In genomic region chr2:17579605-17580318, GRCh38 we compare ENCODE assay signal across 2 cellular contexts.
TF ChIP-seq lines count a peak whose summit lies in the region.

No MANE protein-coding gene starts in this region.

TF ChIP-seq in GM23338, 12 proteins besides CTCF, POLR2A, EP300 and RAD21 (continued from another document):
- TF ChIP-seq, protein P1, sequence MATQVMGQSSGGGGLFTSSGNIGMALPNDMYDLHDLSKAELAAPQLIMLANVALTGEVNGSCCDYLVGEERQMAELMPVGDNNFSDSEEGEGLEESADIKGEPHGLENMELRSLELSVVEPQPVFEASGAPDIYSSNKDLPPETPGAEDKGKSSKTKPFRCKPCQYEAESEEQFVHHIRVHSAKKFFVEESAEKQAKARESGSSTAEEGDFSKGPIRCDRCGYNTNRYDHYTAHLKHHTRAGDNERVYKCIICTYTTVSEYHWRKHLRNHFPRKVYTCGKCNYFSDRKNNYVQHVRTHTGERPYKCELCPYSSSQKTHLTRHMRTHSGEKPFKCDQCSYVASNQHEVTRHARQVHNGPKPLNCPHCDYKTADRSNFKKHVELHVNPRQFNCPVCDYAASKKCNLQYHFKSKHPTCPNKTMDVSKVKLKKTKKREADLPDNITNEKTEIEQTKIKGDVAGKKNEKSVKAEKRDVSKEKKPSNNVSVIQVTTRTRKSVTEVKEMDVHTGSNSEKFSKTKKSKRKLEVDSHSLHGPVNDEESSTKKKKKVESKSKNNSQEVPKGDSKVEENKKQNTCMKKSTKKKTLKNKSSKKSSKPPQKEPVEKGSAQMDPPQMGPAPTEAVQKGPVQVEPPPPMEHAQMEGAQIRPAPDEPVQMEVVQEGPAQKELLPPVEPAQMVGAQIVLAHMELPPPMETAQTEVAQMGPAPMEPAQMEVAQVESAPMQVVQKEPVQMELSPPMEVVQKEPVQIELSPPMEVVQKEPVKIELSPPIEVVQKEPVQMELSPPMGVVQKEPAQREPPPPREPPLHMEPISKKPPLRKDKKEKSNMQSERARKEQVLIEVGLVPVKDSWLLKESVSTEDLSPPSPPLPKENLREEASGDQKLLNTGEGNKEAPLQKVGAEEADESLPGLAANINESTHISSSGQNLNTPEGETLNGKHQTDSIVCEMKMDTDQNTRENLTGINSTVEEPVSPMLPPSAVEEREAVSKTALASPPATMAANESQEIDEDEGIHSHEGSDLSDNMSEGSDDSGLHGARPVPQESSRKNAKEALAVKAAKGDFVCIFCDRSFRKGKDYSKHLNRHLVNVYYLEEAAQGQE (IDR thresholded peaks at IDR 0.05; ENCODE audit: unreplicated experiment) = no peak
- TF ChIP-seq, protein P2, sequence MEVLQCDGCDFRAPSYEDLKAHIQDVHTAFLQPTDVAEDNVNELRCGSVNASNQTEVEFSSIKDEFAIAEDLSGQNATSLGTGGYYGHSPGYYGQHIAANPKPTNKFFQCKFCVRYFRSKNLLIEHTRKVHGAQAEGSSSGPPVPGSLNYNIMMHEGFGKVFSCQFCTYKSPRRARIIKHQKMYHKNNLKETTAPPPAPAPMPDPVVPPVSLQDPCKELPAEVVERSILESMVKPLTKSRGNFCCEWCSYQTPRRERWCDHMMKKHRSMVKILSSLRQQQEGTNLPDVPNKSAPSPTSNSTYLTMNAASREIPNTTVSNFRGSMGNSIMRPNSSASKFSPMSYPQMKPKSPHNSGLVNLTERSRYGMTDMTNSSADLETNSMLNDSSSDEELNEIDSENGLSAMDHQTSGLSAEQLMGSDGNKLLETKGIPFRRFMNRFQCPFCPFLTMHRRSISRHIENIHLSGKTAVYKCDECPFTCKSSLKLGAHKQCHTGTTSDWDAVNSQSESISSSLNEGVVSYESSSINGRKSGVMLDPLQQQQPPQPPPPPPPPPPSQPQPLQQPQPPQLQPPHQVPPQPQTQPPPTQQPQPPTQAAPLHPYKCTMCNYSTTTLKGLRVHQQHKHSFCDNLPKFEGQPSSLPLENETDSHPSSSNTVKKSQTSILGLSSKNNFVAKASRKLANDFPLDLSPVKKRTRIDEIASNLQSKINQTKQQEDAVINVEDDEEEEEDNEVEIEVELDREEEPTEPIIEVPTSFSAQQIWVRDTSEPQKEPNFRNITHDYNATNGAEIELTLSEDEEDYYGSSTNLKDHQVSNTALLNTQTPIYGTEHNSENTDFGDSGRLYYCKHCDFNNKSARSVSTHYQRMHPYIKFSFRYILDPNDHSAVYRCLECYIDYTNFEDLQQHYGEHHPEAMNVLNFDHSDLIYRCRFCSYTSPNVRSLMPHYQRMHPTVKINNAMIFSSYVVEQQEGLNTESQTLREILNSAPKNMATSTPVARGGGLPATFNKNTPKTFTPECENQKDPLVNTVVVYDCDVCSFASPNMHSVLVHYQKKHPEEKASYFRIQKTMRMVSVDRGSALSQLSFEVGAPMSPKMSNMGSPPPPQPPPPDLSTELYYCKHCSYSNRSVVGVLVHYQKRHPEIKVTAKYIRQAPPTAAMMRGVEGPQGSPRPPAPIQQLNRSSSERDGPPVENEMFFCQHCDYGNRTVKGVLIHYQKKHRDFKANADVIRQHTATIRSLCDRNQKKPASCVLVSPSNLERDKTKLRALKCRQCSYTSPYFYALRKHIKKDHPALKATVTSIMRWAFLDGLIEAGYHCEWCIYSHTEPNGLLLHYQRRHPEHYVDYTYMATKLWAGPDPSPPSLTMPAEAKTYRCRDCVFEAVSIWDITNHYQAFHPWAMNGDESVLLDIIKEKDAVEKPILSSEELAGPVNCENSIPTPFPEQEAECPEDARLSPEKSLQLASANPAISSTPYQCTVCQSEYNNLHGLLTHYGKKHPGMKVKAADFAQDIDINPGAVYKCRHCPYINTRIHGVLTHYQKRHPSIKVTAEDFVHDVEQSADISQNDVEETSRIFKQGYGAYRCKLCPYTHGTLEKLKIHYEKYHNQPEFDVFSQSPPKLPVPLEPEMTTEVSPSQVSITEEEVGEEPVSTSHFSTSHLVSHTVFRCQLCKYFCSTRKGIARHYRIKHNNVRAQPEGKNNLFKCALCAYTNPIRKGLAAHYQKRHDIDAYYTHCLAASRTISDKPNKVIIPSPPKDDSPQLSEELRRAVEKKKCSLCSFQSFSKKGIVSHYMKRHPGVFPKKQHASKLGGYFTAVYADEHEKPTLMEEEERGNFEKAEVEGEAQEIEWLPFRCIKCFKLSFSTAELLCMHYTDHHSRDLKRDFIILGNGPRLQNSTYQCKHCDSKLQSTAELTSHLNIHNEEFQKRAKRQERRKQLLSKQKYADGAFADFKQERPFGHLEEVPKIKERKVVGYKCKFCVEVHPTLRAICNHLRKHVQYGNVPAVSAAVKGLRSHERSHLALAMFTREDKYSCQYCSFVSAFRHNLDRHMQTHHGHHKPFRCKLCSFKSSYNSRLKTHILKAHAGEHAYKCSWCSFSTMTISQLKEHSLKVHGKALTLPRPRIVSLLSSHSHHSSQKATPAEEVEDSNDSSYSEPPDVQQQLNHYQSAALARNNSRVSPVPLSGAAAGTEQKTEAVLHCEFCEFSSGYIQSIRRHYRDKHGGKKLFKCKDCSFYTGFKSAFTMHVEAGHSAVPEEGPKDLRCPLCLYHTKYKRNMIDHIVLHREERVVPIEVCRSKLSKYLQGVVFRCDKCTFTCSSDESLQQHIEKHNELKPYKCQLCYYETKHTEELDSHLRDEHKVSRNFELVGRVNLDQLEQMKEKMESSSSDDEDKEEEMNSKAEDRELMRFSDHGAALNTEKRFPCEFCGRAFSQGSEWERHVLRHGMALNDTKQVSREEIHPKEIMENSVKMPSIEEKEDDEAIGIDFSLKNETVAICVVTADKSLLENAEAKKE (CRISPR knock-in tag; IDR thresholded peaks at IDR 0.05) = peak; percentile 99
- no peak for TF ChIP-seq ZNF114 (CRISPR knock-in tag; IDR thresholded peaks at IDR 0.05)
- peak; percentile 33; the same call in 1 of the 2 replicates for TF ChIP-seq NANOG (IDR thresholded peaks at IDR 0.05; ENCODE audit: borderline replicate concordance)
- TF ChIP-seq POLR2AphosphoS5 (IDR thresholded peaks at IDR 0.05; ENCODE audit: low read depth) = no peak
- no peak for TF ChIP-seq EZH2phosphoT487 (IDR thresholded peaks at IDR 0.05; ENCODE audit: unreplicated experiment)
- no peak for TF ChIP-seq JUNB (IDR thresholded peaks at IDR 0.05; ENCODE audit: unreplicated experiment)
- TF ChIP-seq ZNF331 (CRISPR knock-in tag; IDR thresholded peaks at IDR 0.05; ENCODE audit: low read depth) = no peak
- TF ChIP-seq, protein P3, sequence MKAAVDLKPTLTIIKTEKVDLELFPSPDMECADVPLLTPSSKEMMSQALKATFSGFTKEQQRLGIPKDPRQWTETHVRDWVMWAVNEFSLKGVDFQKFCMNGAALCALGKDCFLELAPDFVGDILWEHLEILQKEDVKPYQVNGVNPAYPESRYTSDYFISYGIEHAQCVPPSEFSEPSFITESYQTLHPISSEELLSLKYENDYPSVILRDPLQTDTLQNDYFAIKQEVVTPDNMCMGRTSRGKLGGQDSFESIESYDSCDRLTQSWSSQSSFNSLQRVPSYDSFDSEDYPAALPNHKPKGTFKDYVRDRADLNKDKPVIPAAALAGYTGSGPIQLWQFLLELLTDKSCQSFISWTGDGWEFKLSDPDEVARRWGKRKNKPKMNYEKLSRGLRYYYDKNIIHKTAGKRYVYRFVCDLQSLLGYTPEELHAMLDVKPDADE (IDR thresholded peaks at IDR 0.05) = no peak
- TF ChIP-seq EZH2 (IDR thresholded peaks at IDR 0.05; ENCODE audit: low read depth, unreplicated experiment) = no peak

TF ChIP-seq in SK-N-SH, 30 proteins besides CTCF, POLR2A, EP300 and RAD21 (continued from another document):
- TF ChIP-seq SIN3A (IDR thresholded peaks at IDR 0.05; ENCODE audit: borderline replicate concordance, low read depth, low read length) = no peak
- TF ChIP-seq FOXM1 (IDR thresholded peaks at IDR 0.05; ENCODE audit: low read depth) = no peak
- TF ChIP-seq, protein P1 (IDR thresholded peaks at IDR 0.05; ENCODE audit: low read depth, low read length) = no peak
